11 cellular contexts compared by ENCODE assay signal in the genomic region with DNA sequence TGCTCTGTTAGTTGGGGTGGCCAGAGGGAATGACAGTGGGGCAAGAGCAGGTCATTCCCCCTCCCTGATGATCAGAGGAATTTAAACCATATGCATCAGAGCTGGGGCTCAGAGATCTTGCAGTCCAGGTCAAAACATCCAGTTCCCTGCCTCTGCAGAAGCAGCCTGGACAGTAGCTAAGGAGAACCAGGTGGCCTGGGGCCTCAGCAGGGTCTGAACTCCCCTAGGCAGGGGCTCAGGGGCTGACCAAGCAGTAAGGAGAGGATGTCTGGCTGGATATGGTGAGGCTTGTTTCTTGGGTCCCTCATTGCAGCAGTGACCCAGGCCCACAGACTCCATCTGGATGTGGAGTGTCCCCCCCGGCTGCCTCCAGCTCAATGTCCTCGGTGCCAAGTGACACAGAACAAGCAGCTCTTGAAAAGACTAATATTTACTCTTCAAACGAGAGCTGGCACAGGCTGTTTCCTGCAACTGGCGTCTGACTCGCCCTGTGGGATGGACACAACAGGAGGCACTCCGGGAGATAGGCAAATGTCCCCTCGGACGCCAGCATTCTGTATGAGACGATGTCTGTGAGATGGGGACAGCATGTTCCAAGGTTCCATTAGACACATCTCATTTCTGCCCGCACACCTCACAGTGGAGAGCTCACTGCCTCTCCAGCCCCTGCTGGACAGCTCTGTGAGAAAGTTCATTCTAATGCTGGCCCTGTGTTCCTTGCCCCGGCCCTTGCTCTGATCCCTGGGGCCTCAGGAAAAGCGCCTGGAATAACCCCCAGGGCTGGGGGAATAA. TPM values are rescaled to one million over a fixed set of nuclear protein-coding genes. Genes with fewer than 3 reads are reported as not detected.
DNase-seq lines count a peak whose midpoint lies in the region; ATAC-seq and TF ChIP-seq lines count a peak whose summit lies in the region.
"Had no signal": no experiment of that assay in that cellular context is flagged by ENCODE, and none has a peak within 500 bp of the region (broad histone marks: within the 10 kb centered on the region; RNA-seq: fewer than 3 reads in every experiment).

No MANE protein-coding gene starts in this region.

- no peak overlapping the region for H3K4me3 ChIP-seq in left lung
- H3K4me3 ChIP-seq: psoas muscle had no signal

- CTCF ChIA-PET in RWPE1 (lab: Yijun Ruan, JAX): interaction anchor here (0.7 kb wide), 1 partner anchor 43 kb away, joined by 3 read pairs; no protein-coding TSS in a partner anchor

- peak overlapping the region; percentile 77 for H3K27ac ChIP-seq in 22Rv1
- peak overlapping the region; percentile 79 to 80 for H3K27ac ChIP-seq in left lung
- H3K27ac ChIP-seq in RWPE1: no peak overlapping the region
- H3K27ac ChIP-seq: psoas muscle had no signal

- H3K27me3 ChIP-seq in left lung: no peaks in the 10 kb centered on the region

- intact Hi-C loops in left lung (cut with DNase I): no loop called here

- DNase-seq in NCI-H128 (lab: John Stamatoyannopoulos, UW; ENCODE audit: unreplicated experiment) (peak; percentile 25), T47D (ENCODE audit: low read depth in 1 of 2, low spot score in 1 of 2) (peak; percentile 78 to 89), left lung (peak in 1 of 2 donors; percentile 72), RWPE1 (ENCODE audit: low spot score) (no peak)
- DNase-seq: ACHN, psoas muscle, T-cell had no signal

- H3K9me3 ChIP-seq in left lung: no peaks in the 10 kb centered on the region
- H3K9me3 ChIP-seq: psoas muscle had no signal

- in situ Hi-C loops in T47D (cut with HindIII; ENCODE audit: low pct_unique_long_range_greater_than_20kb, low sequenced_read_pairs): no loop called here

- peak; percentile 19; the same call in 1 of the 2 replicates for TF ChIP-seq CTCF in 22Rv1 (IDR thresholded peaks at IDR 0.05)
- no peak for TF ChIP-seq CTCF in left lung (IDR thresholded peaks at IDR 0.05)
- no peak for TF ChIP-seq CTCF in RWPE1 (conservative IDR thresholded peaks at IDR 0.05; ENCODE audit: low read depth)

- H3K4me1 ChIP-seq in left lung: peaks cover 21 to 63% of the 10 kb centered on the region in 2 donors
- H3K4me1 ChIP-seq: psoas muscle had no signal

- POLR2A ChIA-PET in RWPE1 (lab: Yijun Ruan, JAX; ENCODE audit: low non-redundant PET): no interaction called here

- peak; percentile 83 for ATAC-seq in left lung
- ATAC-seq in GM21381 (IDR thresholded peaks at IDR 0.05; ENCODE audit: unreplicated experiment): no peak
- no peak for ATAC-seq in HG02623 (IDR thresholded peaks at IDR 0.05; ENCODE audit: unreplicated experiment)
- no peak for ATAC-seq in GM18868 (IDR thresholded peaks at IDR 0.05; ENCODE audit: unreplicated experiment)
- ATAC-seq: T-cell had no signal

- peaks cover 0 to 11% of the 10 kb centered on the region in 2 donors for H3K36me3 ChIP-seq in left lung

RNA-seq across cellular contexts. Expression of a gene that starts 37.1 kb away (rescaled TPM):
- total RNA-seq in left lung: 10 to 100 TPM; 48.9 to 55.2 TPM

RNA-seq across cellular contexts. Expression of a gene that starts 42.2 kb away (rescaled TPM):
- total RNA-seq in left lung: 10 to 100 TPM; 60.7 to 82.5 TPM

RNA-seq across cellular contexts. Expression of a gene that starts 46.0 kb away (rescaled TPM):
- total RNA-seq in left lung: 10 to 100 TPM; 20.3 to 24.2 TPM

RNA-seq across cellular contexts. Expression of a gene that starts 55.8 kb away (rescaled TPM):
- total RNA-seq in left lung: 10 to 100 TPM; 53.7 to 66.2 TPM
